In the genomic region with DNA sequence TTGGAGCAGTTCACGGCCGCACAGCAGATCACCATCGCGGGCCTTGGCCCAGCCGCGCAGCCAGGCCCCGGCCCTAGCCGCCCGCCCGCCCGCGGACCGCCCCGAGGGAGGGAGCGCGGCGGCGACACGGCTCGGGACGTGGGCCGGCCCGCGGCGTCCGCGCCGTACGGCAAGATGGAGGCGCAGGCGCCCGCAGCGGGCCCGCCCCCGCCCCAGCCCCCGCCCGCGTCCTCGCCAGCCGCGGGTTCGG, we compare ENCODE assay signal across 8 cellular contexts. TPM values are rescaled to one million over a fixed set of nuclear protein-coding genes. Genes with fewer than 3 reads are reported as not detected.
DNase-seq lines count a peak whose midpoint lies in the region; ATAC-seq and TF ChIP-seq lines count a peak whose summit lies in the region.

A gene with protein sequence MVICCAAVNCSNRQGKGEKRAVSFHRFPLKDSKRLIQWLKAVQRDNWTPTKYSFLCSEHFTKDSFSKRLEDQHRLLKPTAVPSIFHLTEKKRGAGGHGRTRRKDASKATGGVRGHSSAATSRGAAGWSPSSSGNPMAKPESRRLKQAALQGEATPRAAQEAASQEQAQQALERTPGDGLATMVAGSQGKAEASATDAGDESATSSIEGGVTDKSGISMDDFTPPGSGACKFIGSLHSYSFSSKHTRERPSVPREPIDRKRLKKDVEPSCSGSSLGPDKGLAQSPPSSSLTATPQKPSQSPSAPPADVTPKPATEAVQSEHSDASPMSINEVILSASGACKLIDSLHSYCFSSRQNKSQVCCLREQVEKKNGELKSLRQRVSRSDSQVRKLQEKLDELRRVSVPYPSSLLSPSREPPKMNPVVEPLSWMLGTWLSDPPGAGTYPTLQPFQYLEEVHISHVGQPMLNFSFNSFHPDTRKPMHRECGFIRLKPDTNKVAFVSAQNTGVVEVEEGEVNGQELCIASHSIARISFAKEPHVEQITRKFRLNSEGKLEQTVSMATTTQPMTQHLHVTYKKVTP (minus strand): TSS at position 176 of the 250 bp plus-strand sequence. CDS start 141 bp downstream, at position 35.

- intact Hi-C loops in CD14-positive monocyte (cut with micrococcal nuclease): loop anchor here (2.0 to 10.0 kb wide), 5 partner anchors 50 to 322 kb away; a partner anchor contains a TSS

- H3K27me3 Mint-ChIP-seq in CD14-positive monocyte (ENCODE audit: low read depth in 3 of 3) (peaks cover 0 to 2% (median 0%) of the 10 kb centered on the region in 3 donors), T-helper 17 cell (no peaks in the 10 kb centered on the region), memory B cell (no peaks in the 10 kb centered on the region)

- H3K4me3 Mint-ChIP-seq in CD14-positive monocyte: peak within 1 kb of the TSS; percentile 84 to 90
- H3K4me3 Mint-ChIP-seq in T-helper 17 cell: peak within 1 kb of the TSS; percentile 96
- peak within 1 kb of the TSS; percentile 98 for H3K4me3 Mint-ChIP-seq in memory B cell

- H3K27ac ChIP-seq in substantia nigra (ENCODE audit: low read depth, low read length, poor library complexity, severe bottlenecking): peak within 1 kb of the TSS; percentile 95

- no peak for DNase-seq in CD14-positive monocyte (ENCODE audit: low spot score)
- DNase-seq in GM19238 (ENCODE audit: insufficient read length, low spot score): peak; percentile 90
- peak; percentile 50 to 59 (median 56) for DNase-seq in T-helper 17 cell
- DNase-seq in dermis microvascular lymphatic vessel endothelial cell (ENCODE audit: low read depth in 2 of 2): peak in 1 of 2 donors; percentile 75
- no peak for DNase-seq in memory B cell (ENCODE audit: low spot score in 2 of 2)
- peak in 15 of 49 donors; percentile 59 to 84 (median 72) for DNase-seq in substantia nigra (lab: John Stamatoyannopoulos, UW)
- DNase-seq in NCI-H1436 (lab: John Stamatoyannopoulos, UW): no peak

- no peak for TF ChIP-seq CTCF in CD14-positive monocyte (IDR thresholded peaks at IDR 0.05)

- ATAC-seq in HG03175 (IDR thresholded peaks at IDR 0.05; ENCODE audit: unreplicated experiment) (peak; percentile 51), T-helper 17 cell (peak; percentile 76), memory B cell (ENCODE audit: low read depth) (peak; percentile 74)

- no peaks in the 10 kb centered on the region for H3K9me3 ChIP-seq in T-helper 17 cell (ENCODE audit: control insufficient read depth, low read length, poor library complexity, severe bottlenecking)

- H3K27ac Mint-ChIP-seq in CD14-positive monocyte (peak within 1 kb of the TSS; percentile 75 to 97 (median 90)), T-helper 17 cell (peak within 1 kb of the TSS; percentile 93), memory B cell (peak within 1 kb of the TSS; percentile 83)

- peaks cover 31 to 38% of the 10 kb centered on the region in 2 donors for H3K36me3 Mint-ChIP-seq in CD14-positive monocyte
- H3K36me3 Mint-ChIP-seq in T-helper 17 cell (ENCODE audit: low read depth): peaks cover 10% of the 10 kb centered on the region
- peaks cover 18% of the 10 kb centered on the region for H3K36me3 Mint-ChIP-seq in memory B cell

- H3K4me1 Mint-ChIP-seq in CD14-positive monocyte: peaks cover 49% of the 10 kb centered on the region
- H3K4me1 Mint-ChIP-seq in T-helper 17 cell: peaks cover 36% of the 10 kb centered on the region
- peaks cover 33% of the 10 kb centered on the region for H3K4me1 Mint-ChIP-seq in memory B cell

- H3K9me3 Mint-ChIP-seq in CD14-positive monocyte (peaks cover 0 to 4% (median 0%) of the 10 kb centered on the region in 7 donors), memory B cell (no peaks in the 10 kb centered on the region)

RNA-seq across cellular contexts. Expression of the gene that starts here (rescaled TPM):
- polyA plus RNA-seq in CD14-positive monocyte: 10 to 100 TPM; 15.1 to 16.3 TPM
- total RNA-seq in T-helper 17 cell (10 to 100 TPM; 28.0 to 36.9 TPM), dermis microvascular lymphatic vessel endothelial cell (36.5 and 44.8 TPM in 2 replicates)

Comparison
In these comparisons a context has a peak if more than half of its experiments do, and no peak if none do; other contexts are left out.
1. DNase-seq: peak in GM19238 (single experiment) and T-helper 17 cell (3 of 3); none in CD14-positive monocyte (single experiment), memory B cell (0 of 2) and NCI-H1436 (single experiment).
2. Peak in every context shown above with its lines, with median percentiles within 50 percentile points of each other: H3K27ac Mint-ChIP-seq, H3K4me3 Mint-ChIP-seq and ATAC-seq.